Comparison of ENCODE assay signal across 1 cellular context in genomic region chr11:33936745-33937612, GRCh38.
TF ChIP-seq lines count a peak whose summit lies in the region.

No MANE protein-coding gene starts in this region.

TF ChIP-seq in K562, 482 proteins besides CTCF, POLR2A, EP300 and RAD21 (continued from another document and continues in another):
- peak; percentile 9 for TF ChIP-seq SETDB1 (IDR thresholded peaks at IDR 0.05; ENCODE audit: low read length)
- TF ChIP-seq NFIC (IDR thresholded peaks at IDR 0.05): peak; percentile 71
- TF ChIP-seq ATF1 (CRISPR knock-in tag; IDR thresholded peaks at IDR 0.05): no peak
- peak; percentile 39 for TF ChIP-seq ATF1 (tag; IDR thresholded peaks at IDR 0.05)
- peak; percentile 21; the same call in 1 of the 2 replicates for TF ChIP-seq HDGF (IDR thresholded peaks at IDR 0.05)
- no peak for TF ChIP-seq NR2C1 (IDR thresholded peaks at IDR 0.05)
- peak; percentile 38; the same call in 1 of the 2 replicates for TF ChIP-seq NR2C1 (tag; IDR thresholded peaks at IDR 0.05)
- peak; percentile 89 for TF ChIP-seq FOSL1 (tag; conservative IDR thresholded peaks at IDR 0.05)
- TF ChIP-seq SMARCC2 (IDR thresholded peaks at IDR 0.05; ENCODE audit: low read depth): 0 out of 2 replicates have a peak, but pooled peaks have one; percentile 67
- TF ChIP-seq EP400 (IDR thresholded peaks at IDR 0.05): peak; percentile 60
- TF ChIP-seq MEIS2 (IDR thresholded peaks at IDR 0.05; ENCODE audit: partially characterized antibody): peak; percentile 25
- no peak for TF ChIP-seq ZNF232 (CRISPR knock-in tag; IDR thresholded peaks at IDR 0.05)
- TF ChIP-seq TFAP4 (CRISPR knock-in tag; IDR thresholded peaks at IDR 0.05; ENCODE audit: borderline replicate concordance): peak; percentile 97
- TF ChIP-seq ZBTB12 (CRISPR knock-in tag; IDR thresholded peaks at IDR 0.05): no peak
- peak in 1 of 2 experiments; percentile 80; a peak in 2 of 4 replicates for TF ChIP-seq TBL1XR1 (IDR thresholded peaks at IDR 0.05; ENCODE audit: low read length in 2 of 2)
- TF ChIP-seq AFF1 (IDR thresholded peaks at IDR 0.05; ENCODE audit: low read depth in 1 of 2, partially characterized antibody in 2 of 2): peak; percentile 44 to 65
- TF ChIP-seq GTF3C2 (IDR thresholded peaks at IDR 0.05; ENCODE audit: borderline replicate concordance, extremely low read depth, insufficient read length): no peak
- TF ChIP-seq ARNT (IDR thresholded peaks at IDR 0.05): peak in 1 of 2 experiments; percentile 29; a peak in 1 of 4 replicates
- TF ChIP-seq CUX1 (CRISPR knock-in tag; IDR thresholded peaks at IDR 0.05): 0 out of 2 replicates have a peak, but pooled peaks have one; percentile 27
- TF ChIP-seq CXXC5 (CRISPR knock-in tag; IDR thresholded peaks at IDR 0.05): peak; percentile 86
- TF ChIP-seq ZKSCAN8 (CRISPR knock-in tag; IDR thresholded peaks at IDR 0.05): peak; percentile 12; the same call in 1 of the 2 replicates
- TF ChIP-seq SPI1 (IDR thresholded peaks at IDR 0.05; ENCODE audit: borderline replicate concordance, low read depth, low read length): peak; percentile 78
- peak; percentile 65; the same call in 1 of the 2 replicates for TF ChIP-seq CREM (IDR thresholded peaks at IDR 0.05; ENCODE audit: low read depth)
- TF ChIP-seq NFATC3 (IDR thresholded peaks at IDR 0.05): 0 out of 2 replicates have a peak, but pooled peaks have one; percentile 64
- peak; percentile 53 for TF ChIP-seq TAF1 (IDR thresholded peaks at IDR 0.05; ENCODE audit: control insufficient read depth, extremely low read depth, insufficient read depth, low read length, severe bottlenecking)
- peak in 1 of 3 experiments; percentile 68; a peak in 1 of 6 replicates for TF ChIP-seq ZBTB11 (CRISPR knock-in tag; IDR thresholded peaks at IDR 0.05)
- no peak for TF ChIP-seq BRF1 (IDR thresholded peaks at IDR 0.05; ENCODE audit: borderline replicate concordance, extremely low read depth, insufficient read length)
- TF ChIP-seq MYC (IDR thresholded peaks at IDR 0.05; ENCODE audit: low read depth, low read length): 0 out of 2 replicates have a peak, but pooled peaks have one; percentile 10
- TF ChIP-seq MYC (CRISPR knock-in tag; IDR thresholded peaks at IDR 0.05; ENCODE audit: borderline replicate concordance, low read depth): no peak
- 0 out of 4 replicates have a peak, but pooled peaks of 1 of the 2 experiments have one; percentile 12 for TF ChIP-seq TEAD1 (CRISPR knock-in tag; IDR thresholded peaks at IDR 0.05)
- TF ChIP-seq HDAC1 (IDR thresholded peaks at IDR 0.05): peak in 1 of 2 experiments; percentile 65; a peak in 2 of 4 replicates
- TF ChIP-seq DMBX1 (CRISPR knock-in tag; IDR thresholded peaks at IDR 0.05; ENCODE audit: borderline replicate concordance): peak; percentile 51
- TF ChIP-seq MBD2 (IDR thresholded peaks at IDR 0.05; ENCODE audit: borderline replicate concordance, low read depth): 0 out of 2 replicates have a peak, but pooled peaks have one; percentile 31
- TF ChIP-seq JUN (IDR thresholded peaks at IDR 0.05; ENCODE audit: borderline replicate concordance, low read depth, low read length): peak; percentile 43; the same call in 1 of the 2 replicates
- TF ChIP-seq JUN (CRISPR knock-in tag; IDR thresholded peaks at IDR 0.05; ENCODE audit: borderline replicate concordance): no peak
- TF ChIP-seq GABPB1 (CRISPR knock-in tag; IDR thresholded peaks at IDR 0.05): peak; percentile 59
- TF ChIP-seq NKRF (IDR thresholded peaks at IDR 0.05; ENCODE audit: borderline replicate concordance): no peak
- TF ChIP-seq ZSCAN32 (CRISPR knock-in tag; IDR thresholded peaks at IDR 0.05): no peak
- no peak for TF ChIP-seq XRCC3 (IDR thresholded peaks at IDR 0.05)
- no peak for TF ChIP-seq PURB (CRISPR knock-in tag; IDR thresholded peaks at IDR 0.05; ENCODE audit: low read depth)
- no peak for TF ChIP-seq BDP1 (IDR thresholded peaks at IDR 0.05; ENCODE audit: insufficient read depth, insufficient read length)
- peak; percentile 26; the same call in 1 of the 2 replicates for TF ChIP-seq PHF8 (IDR thresholded peaks at IDR 0.05; ENCODE audit: borderline replicate concordance, low read length)
- peak; percentile 76 for TF ChIP-seq ETV5 (CRISPR knock-in tag; IDR thresholded peaks at IDR 0.05; ENCODE audit: low read depth)
